ENCODE assay signal across 21 cellular contexts in genomic region chr1:168824418-168824817, GRCh38.
A peak's percentile ranks its signal among the peaks of the same experiment; 100 is the strongest.
DNase-seq lines count a peak whose midpoint lies in the region; ATAC-seq and TF ChIP-seq lines count a peak whose summit lies in the region.
"Had no signal": no experiment of that assay in that cellular context is flagged by ENCODE, and none has a peak within 500 bp of the region (broad histone marks: within the 10 kb centered on the region; RNA-seq: fewer than 3 reads in every experiment).

No MANE protein-coding gene starts in this region.

- peaks cover 4 to 5% of the 10 kb centered on the region in 2 donors for H3K9me3 Mint-ChIP-seq in activated naive CD4-positive, alpha-beta T cell treated with anti-CD3 and anti-CD28 coated beads, Interleukin-2, amount 50 U/mL, for 72 hours
- peaks cover 5% of the 10 kb centered on the region for H3K9me3 Mint-ChIP-seq in stimulated activated memory B cell treated with anti-CD40 and anti-IgM and Interleukin-4, amounts not matched to agents 10 μg/mL and 1 μg/mL and 100 μg/mL, for 72 hours
- H3K9me3 Mint-ChIP-seq: activated naive CD4-positive, alpha-beta T cell treated with anti-CD3 and anti-CD28 coated beads, Interleukin-2, amount 50 U/mL, for 24 hours had no signal

- no peak for TF ChIP-seq CTCF in heart right ventricle (IDR thresholded peaks at IDR 0.05)

- H3K27me3 Mint-ChIP-seq in stimulated activated memory B cell treated with anti-CD40 and anti-IgM and Interleukin-4, amounts not matched to agents 10 μg/mL and 1 μg/mL and 100 μg/mL, for 72 hours = no peaks in the 10 kb centered on the region

- no peak overlapping the region for H3K4me3 Mint-ChIP-seq in stimulated activated memory B cell treated with anti-CD40 and anti-IgM and Interleukin-4, amounts not matched to agents 10 μg/mL and 1 μg/mL and 100 μg/mL, for 72 hours
- H3K4me3 Mint-ChIP-seq: activated naive CD4-positive, alpha-beta T cell treated with anti-CD3 and anti-CD28 coated beads, Interleukin-2, amount 50 U/mL, for 24 hours had no signal

- no peak for DNase-seq in activated naive CD4-positive, alpha-beta T cell treated with anti-CD3 and anti-CD28 coated beads, Interleukin-2, amount 50 U/mL, for 72 hours (ENCODE audit: low spot score in 2 of 2)
- no peak for DNase-seq in activated naive CD4-positive, alpha-beta T cell (lab: John Stamatoyannopoulos, UW)
- no peak for DNase-seq in heart right ventricle
- DNase-seq in RPMI8226 = no peak
- no peak for DNase-seq in NCI-H1436 (lab: John Stamatoyannopoulos, UW)
- DNase-seq in KG1 (lab: John Stamatoyannopoulos, UW) = no peak
- DNase-seq: cerebellar nuclear complex, foreskin melanocyte, GOT3, Karpas-422, mammary epithelial cell, NCI-H1048, NCI-H2081 treated with DMSO at 0.1 percent for 48 hours, NCI-H510A, T1000, transverse colon had no signal

- no peaks in the 10 kb centered on the region for H3K36me3 Mint-ChIP-seq in activated naive CD4-positive, alpha-beta T cell treated with anti-CD3 and anti-CD28 coated beads, Interleukin-2, amount 50 U/mL, for 72 hours
- no peaks in the 10 kb centered on the region for H3K36me3 Mint-ChIP-seq in stimulated activated memory B cell treated with anti-CD40 and anti-IgM and Interleukin-4, amounts not matched to agents 10 μg/mL and 1 μg/mL and 100 μg/mL, for 72 hours
- H3K36me3 Mint-ChIP-seq: activated naive CD4-positive, alpha-beta T cell treated with anti-CD3 and anti-CD28 coated beads, Interleukin-2, amount 50 U/mL, for 24 hours had no signal

- peak; percentile 52 to 86 for ATAC-seq in activated naive CD4-positive, alpha-beta T cell treated with anti-CD3 and anti-CD28 coated beads, Interleukin-2, amount 50 U/mL, for 72 hours
- peak; percentile 57 for ATAC-seq in HG03442 (IDR thresholded peaks at IDR 0.05; ENCODE audit: unreplicated experiment)
- ATAC-seq in heart right ventricle = peak in 6 of 8 donors; percentile 27 to 69 (median 47)
- peak; percentile 56 for ATAC-seq in stimulated activated memory B cell treated with anti-CD40 and anti-IgM and Interleukin-4, amounts not matched to agents 10 μg/mL and 1 μg/mL and 100 μg/mL, for 72 hours

- no peak overlapping the region for H3K4me3 ChIP-seq in heart right ventricle
- H3K4me3 ChIP-seq: transverse colon had no signal

- peak overlapping the region in 4 of 10 donors; percentile 13 to 54 (median 42) for H3K27ac ChIP-seq in heart right ventricle
- H3K27ac ChIP-seq: C4-2B, RWPE1, transverse colon had no signal

- 90 to 92% methylated on average over 1 of the region's 1 CpG for WGBS in heart right ventricle, 2 donors

- no peak overlapping the region for H3K27ac Mint-ChIP-seq in activated naive CD4-positive, alpha-beta T cell treated with anti-CD3 and anti-CD28 coated beads, Interleukin-2, amount 50 U/mL, for 72 hours
- H3K27ac Mint-ChIP-seq in stimulated activated memory B cell treated with anti-CD40 and anti-IgM and Interleukin-4, amounts not matched to agents 10 μg/mL and 1 μg/mL and 100 μg/mL, for 72 hours = no peak overlapping the region
- H3K27ac Mint-ChIP-seq: activated naive CD4-positive, alpha-beta T cell treated with anti-CD3 and anti-CD28 coated beads, Interleukin-2, amount 50 U/mL, for 24 hours had no signal

- no peaks in the 10 kb centered on the region for H3K36me3 ChIP-seq in heart right ventricle
- H3K36me3 ChIP-seq: transverse colon had no signal

- intact Hi-C loops in heart right ventricle (cut with DNase I) = loop anchor here in 3 of 10 donors (5.0 to 10.0 kb wide), 3 partner anchors 52 to 190 kb away; no protein-coding TSS in a partner anchor

- no peaks in the 10 kb centered on the region for H3K9me3 ChIP-seq in heart right ventricle
- H3K9me3 ChIP-seq: transverse colon had no signal

- no peaks in the 10 kb centered on the region for H3K4me1 Mint-ChIP-seq in stimulated activated memory B cell treated with anti-CD40 and anti-IgM and Interleukin-4, amounts not matched to agents 10 μg/mL and 1 μg/mL and 100 μg/mL, for 72 hours

- no peaks in the 10 kb centered on the region for H3K27me3 ChIP-seq in heart right ventricle
- H3K27me3 ChIP-seq: transverse colon had no signal

- H3K4me1 ChIP-seq in heart right ventricle = peaks cover 0 to 22% (median 12%) of the 10 kb centered on the region in 9 donors
- H3K4me1 ChIP-seq: transverse colon had no signal
